In genomic region chr17:62793919-62794665, GRCh38 we compare ENCODE assay signal across 17 cellular contexts. TPM values are rescaled to one million over a fixed set of nuclear protein-coding genes. Genes with fewer than 3 reads are reported as not detected.
DNase-seq lines count a peak whose midpoint lies in the region; ATAC-seq, FAIRE-seq and TF ChIP-seq lines count a peak whose summit lies in the region.
"Had no signal": no experiment of that assay in that cellular context is flagged by ENCODE, and none has a peak within 500 bp of the region (broad histone marks: within the 10 kb centered on the region; RNA-seq: fewer than 3 reads in every experiment).

No MANE protein-coding gene starts in this region.

- H3K36me3 Mint-ChIP-seq in activated naive CD4-positive, alpha-beta T cell treated with anti-CD3 and anti-CD28 coated beads for 36 hours (ENCODE audit: low read depth) = no peaks in the 10 kb centered on the region
- no peaks in the 10 kb centered on the region for H3K36me3 Mint-ChIP-seq in activated naive CD4-positive, alpha-beta T cell treated with anti-CD3 and anti-CD28 coated beads, Interleukin-2, amount 10 ng/mL, durations not matched to agents 7 days and 5 days
- peaks cover 2% of the 10 kb centered on the region for H3K36me3 Mint-ChIP-seq in T-helper 1 cell treated with Interleukin-12 subunit alpha and Interleukin-12 subunit beta and Interleukin-4 antibody, amounts not matched to agents 30 μg/mL and 1 μg/mL, for 36 hours (ENCODE audit: low read depth)

- H3K4me3 ChIP-seq in endothelial cell of umbilical vein (replicated peaks in 1 of 3; ENCODE audit: insufficient read depth in 1 of 3, low read depth in 1 of 3, low read length in 3 of 3) = no peak overlapping the region
- no peak overlapping the region for H3K4me3 ChIP-seq in right lobe of liver
- H3K4me3 ChIP-seq: cardiac muscle cell, testis had no signal

- H3K4me2 ChIP-seq in endothelial cell of umbilical vein (ENCODE audit: insufficient read depth, low read length) = no peak overlapping the region

- no peaks in the 10 kb centered on the region for H3K27me3 ChIP-seq in endothelial cell of umbilical vein (ENCODE audit: control insufficient read depth in 2 of 2, insufficient read depth in 2 of 2, low read length in 2 of 2)
- H3K27me3 ChIP-seq in right lobe of liver = no peaks in the 10 kb centered on the region
- H3K27me3 ChIP-seq: cardiac muscle cell, testis had no signal

- H3K4me1 Mint-ChIP-seq in activated naive CD4-positive, alpha-beta T cell treated with anti-CD3 and anti-CD28 coated beads for 36 hours (ENCODE audit: low read depth) = peaks cover 9% of the 10 kb centered on the region
- H3K4me1 Mint-ChIP-seq in activated naive CD4-positive, alpha-beta T cell treated with anti-CD3 and anti-CD28 coated beads, Interleukin-2, amount 10 ng/mL, durations not matched to agents 7 days and 5 days = peaks cover 9% of the 10 kb centered on the region
- H3K4me1 Mint-ChIP-seq in T-helper 1 cell treated with Interleukin-12 subunit alpha and Interleukin-12 subunit beta and Interleukin-4 antibody, amounts not matched to agents 30 μg/mL and 1 μg/mL, for 36 hours (ENCODE audit: low read depth) = peaks cover 8% of the 10 kb centered on the region
- H3K4me1 Mint-ChIP-seq in stimulated activated naive CD8-positive, alpha-beta T cell treated with anti-CD3 and anti-CD28 coated beads, Interleukin-15, amount 100 ng/mL, for 72 hours = peaks cover 10% of the 10 kb centered on the region

- peak; percentile 18 for FAIRE-seq in endothelial cell of umbilical vein (lab: Jason Lieb, UNC)

- no peaks in the 10 kb centered on the region for H3K9me1 ChIP-seq in endothelial cell of umbilical vein (replicated peaks; ENCODE audit: control insufficient read depth, extremely low read depth, insufficient read depth, low read length)

- no TSS peak for BruUV-seq in endothelial cell of umbilical vein (replicated peaks; lab: Mats Ljungman, UMichigan)

- H3K9me3 ChIP-seq in endothelial cell of umbilical vein (replicated peaks; ENCODE audit: control insufficient read depth, insufficient read depth, low read length) = no peaks in the 10 kb centered on the region
- H3K9me3 ChIP-seq in right lobe of liver = no peaks in the 10 kb centered on the region
- H3K9me3 ChIP-seq: testis had no signal

- H4K20me1 ChIP-seq in endothelial cell of umbilical vein (replicated peaks; ENCODE audit: control insufficient read depth, extremely low read depth, insufficient read depth, low read length) = no peaks in the 10 kb centered on the region

- TF ChIP-seq POLR2A in endothelial cell of umbilical vein (IDR thresholded peaks at IDR 0.05; ENCODE audit: low read depth, low read length) = no peak
- no peak for TF ChIP-seq POLR2A in right lobe of liver (IDR thresholded peaks at IDR 0.05)

- H3K4me1 ChIP-seq in endothelial cell of umbilical vein (ENCODE audit: control insufficient read depth, extremely low read depth, insufficient read depth, low read length) (no peaks in the 10 kb centered on the region), right lobe of liver (no peaks in the 10 kb centered on the region)
- H3K4me1 ChIP-seq: testis had no signal

- H3K4me3 Mint-ChIP-seq in activated naive CD4-positive, alpha-beta T cell treated with anti-CD3 and anti-CD28 coated beads for 36 hours = peak overlapping the region; percentile 17
- H3K4me3 Mint-ChIP-seq in activated naive CD4-positive, alpha-beta T cell treated with anti-CD3 and anti-CD28 coated beads, Interleukin-2, amount 10 ng/mL, durations not matched to agents 7 days and 5 days = no peak overlapping the region
- H3K4me3 Mint-ChIP-seq in T-helper 1 cell treated with Interleukin-12 subunit alpha and Interleukin-12 subunit beta and Interleukin-4 antibody, amounts not matched to agents 30 μg/mL and 1 μg/mL, for 36 hours = peak overlapping the region; percentile 2
- H3K4me3 Mint-ChIP-seq in stimulated activated naive CD8-positive, alpha-beta T cell treated with anti-CD3 and anti-CD28 coated beads, Interleukin-15, amount 100 ng/mL, for 72 hours = peak overlapping the region; percentile 16 to 68
- H3K4me3 Mint-ChIP-seq: nephron had no signal

- no peak overlapping the region for H3K27ac Mint-ChIP-seq in activated naive CD4-positive, alpha-beta T cell treated with anti-CD3 and anti-CD28 coated beads for 36 hours
- no peak overlapping the region for H3K27ac Mint-ChIP-seq in activated naive CD4-positive, alpha-beta T cell treated with anti-CD3 and anti-CD28 coated beads, Interleukin-2, amount 10 ng/mL, durations not matched to agents 7 days and 5 days
- peak overlapping the region; percentile 37 for H3K27ac Mint-ChIP-seq in T-helper 1 cell treated with Interleukin-12 subunit alpha and Interleukin-12 subunit beta and Interleukin-4 antibody, amounts not matched to agents 30 μg/mL and 1 μg/mL, for 36 hours
- peak overlapping the region; percentile 40 to 96 for H3K27ac Mint-ChIP-seq in stimulated activated naive CD8-positive, alpha-beta T cell treated with anti-CD3 and anti-CD28 coated beads, Interleukin-15, amount 100 ng/mL, for 72 hours

- intact Hi-C loops in activated naive CD4-positive, alpha-beta T cell treated with anti-CD3 and anti-CD28 coated beads for 36 hours (cut with micrococcal nuclease) = loop anchor here (2.0 kb wide), 1 partner anchor 175 kb away; no protein-coding TSS in a partner anchor
- intact Hi-C loops in endothelial cell of umbilical vein (cut with micrococcal nuclease) = no loop called here
- intact Hi-C loops in right lobe of liver (cut with DNase I) = no loop called here

- no peak for DNase-seq in activated naive CD4-positive, alpha-beta T cell treated with anti-CD3 and anti-CD28 coated beads for 36 hours
- no peak for DNase-seq in activated naive CD4-positive, alpha-beta T cell treated with anti-CD3 and anti-CD28 coated beads, Interleukin-2, amount 10 ng/mL, durations not matched to agents 7 days and 5 days
- DNase-seq in endothelial cell of umbilical vein (ENCODE audit: low read depth, low spot score) = no peak
- DNase-seq in stimulated activated naive CD8-positive, alpha-beta T cell treated with anti-CD3 and anti-CD28 coated beads, Interleukin-15, amount 100 ng/mL, for 72 hours = no peak
- DNase-seq in NCI-H2081 treated with DMSO at 0.1 percent for 48 hours (lab: John Stamatoyannopoulos, UW) = no peak
- DNase-seq in NCI-H82 (lab: John Stamatoyannopoulos, UW) = no peak
- no peak for DNase-seq in right lobe of liver
- DNase-seq: activated naive CD4-positive, alpha-beta T cell treated with Interleukin-2 at 50 U/mL for 16 hours; effector memory CD4-positive, alpha-beta T cell; foreskin fibroblast; left ventricle myocardium superior; NCI-H2171; T1000; testis had no signal

- CTCF ChIA-PET in activated naive CD4-positive, alpha-beta T cell treated with anti-CD3 and anti-CD28 coated beads for 36 hours (lab: Charles Lee) = interaction anchor here (0.6 kb wide), 1 partner anchor 485 kb away, joined by 4 read pairs; no protein-coding TSS in a partner anchor
- CTCF ChIA-PET in activated naive CD4-positive, alpha-beta T cell treated with anti-CD3 and anti-CD28 coated beads, Interleukin-2, amount 10 ng/mL, durations not matched to agents 7 days and 5 days (lab: Charles Lee) = no interaction called here
- CTCF ChIA-PET in endothelial cell of umbilical vein (lab: Charles Lee) = interaction anchor here (1.4 kb wide), 1 partner anchor 11 kb away, joined by 4 read pairs; no protein-coding TSS in a partner anchor

- no peak for ATAC-seq in stimulated activated naive CD8-positive, alpha-beta T cell treated with anti-CD3 and anti-CD28 coated beads, Interleukin-15, amount 100 ng/mL, for 72 hours
- no peak for ATAC-seq in right lobe of liver
- ATAC-seq: left ventricle myocardium superior had no signal

- H3K36me3 ChIP-seq in endothelial cell of umbilical vein (ENCODE audit: control insufficient read depth in 2 of 2, extremely low read depth in 1 of 2, insufficient read depth in 2 of 2, low read length in 2 of 2) = no peaks in the 10 kb centered on the region
- no peaks in the 10 kb centered on the region for H3K36me3 ChIP-seq in right lobe of liver
- H3K36me3 ChIP-seq: cardiac muscle cell had no signal

- TF ChIP-seq CTCF in endothelial cell of umbilical vein (IDR thresholded peaks at IDR 0.05; ENCODE audit: extremely low read depth in 1 of 2, insufficient read depth in 1 of 2, low read depth in 1 of 2, low read length in 2 of 2) (no peak), right lobe of liver (IDR thresholded peaks at IDR 0.05) (no peak)

- H2AFZ ChIP-seq in endothelial cell of umbilical vein (ENCODE audit: low read depth, low read length) = peak overlapping the region; percentile 4

- POLR2A ChIA-PET in endothelial cell of umbilical vein (lab: Charles Lee) = no interaction called here

- dilution Hi-C loops in endothelial cell of umbilical vein (cut with MboI; ENCODE audit: extremely low pct_ligation_motif_present, low sequenced_read_pairs) = no loop called here

- WGBS in right lobe of liver (ENCODE audit: insufficient coverage, low coverage, low lambda C conversion rate, missing lambda C conversion rate) = 59% methylated on average over 3 of the region's 3 CpGs

- no peaks in the 10 kb centered on the region for H3K79me2 ChIP-seq in endothelial cell of umbilical vein (ENCODE audit: control insufficient read depth, insufficient read depth, low read length)

- H3K27me3 Mint-ChIP-seq in activated naive CD4-positive, alpha-beta T cell treated with anti-CD3 and anti-CD28 coated beads for 36 hours (ENCODE audit: low read depth) = peaks cover 17% of the 10 kb centered on the region
- peaks cover 13% of the 10 kb centered on the region for H3K27me3 Mint-ChIP-seq in activated naive CD4-positive, alpha-beta T cell treated with anti-CD3 and anti-CD28 coated beads, Interleukin-2, amount 10 ng/mL, durations not matched to agents 7 days and 5 days
- peaks cover 17% of the 10 kb centered on the region for H3K27me3 Mint-ChIP-seq in T-helper 1 cell treated with Interleukin-12 subunit alpha and Interleukin-12 subunit beta and Interleukin-4 antibody, amounts not matched to agents 30 μg/mL and 1 μg/mL, for 36 hours (ENCODE audit: low read depth)
- peaks cover 33% of the 10 kb centered on the region for H3K27me3 Mint-ChIP-seq in stimulated activated naive CD8-positive, alpha-beta T cell treated with anti-CD3 and anti-CD28 coated beads, Interleukin-15, amount 100 ng/mL, for 72 hours

- H3K27ac ChIP-seq in endothelial cell of umbilical vein (ENCODE audit: insufficient read depth, low read depth, low read length) = no peak overlapping the region
- no peak overlapping the region for H3K27ac ChIP-seq in right lobe of liver
- H3K27ac ChIP-seq: cardiac muscle cell, testis had no signal

- no peak overlapping the region for H3K9ac ChIP-seq in endothelial cell of umbilical vein (replicated peaks; ENCODE audit: extremely low read depth, insufficient read depth, low read length)

- no peaks in the 10 kb centered on the region for H3K9me3 Mint-ChIP-seq in activated naive CD4-positive, alpha-beta T cell treated with anti-CD3 and anti-CD28 coated beads for 36 hours
- peaks cover 3% of the 10 kb centered on the region for H3K9me3 Mint-ChIP-seq in activated naive CD4-positive, alpha-beta T cell treated with anti-CD3 and anti-CD28 coated beads, Interleukin-2, amount 10 ng/mL, durations not matched to agents 7 days and 5 days
- H3K9me3 Mint-ChIP-seq in T-helper 1 cell treated with Interleukin-12 subunit alpha and Interleukin-12 subunit beta and Interleukin-4 antibody, amounts not matched to agents 30 μg/mL and 1 μg/mL, for 36 hours = peaks cover 7% of the 10 kb centered on the region
- no peaks in the 10 kb centered on the region for H3K9me3 Mint-ChIP-seq in stimulated activated naive CD8-positive, alpha-beta T cell treated with anti-CD3 and anti-CD28 coated beads, Interleukin-15, amount 100 ng/mL, for 72 hours

RNA-seq across cellular contexts. Expression of gene MARCHF10, which starts 14.0 kb away (rescaled TPM):
- total RNA-seq in activated naive CD4-positive, alpha-beta T cell treated with anti-CD3 and anti-CD28 coated beads for 36 hours = not detected
- total RNA-seq in endothelial cell of umbilical vein (not detected in 2 replicates), right lobe of liver (not detected)
- polyA plus RNA-seq in endothelial cell of umbilical vein = 0.11 and 0.14 TPM in 2 replicates
- not detected in 2 replicates for polyA plus RNA-seq in endothelial cell of umbilical vein (2011; cell fraction: cytosol; rRNA removed)
- polyA plus RNA-seq in endothelial cell of umbilical vein (2011; cell fraction: nucleus; rRNA removed) = 0.29 TPM in 1 of 2 replicates, not detected in the other
- polyA plus RNA-seq in endothelial cell of umbilical vein (2012) = not detected in 2 replicates
- 0.62 TPM in 1 of 2 replicates, not detected in the other for polyA minus RNA-seq in endothelial cell of umbilical vein
- not detected for polyA minus RNA-seq in endothelial cell of umbilical vein (2011; cell fraction: cytosol; rRNA and poly(A)+ RNA removed)
- polyA minus RNA-seq in endothelial cell of umbilical vein (2011; cell fraction: nucleus; rRNA and poly(A)+ RNA removed) = not detected in 2 replicates
- total RNA-seq: left ventricle myocardium superior had no signal

Comparison
In these comparisons a context has a peak if more than half of its experiments do, and no peak if none do; other contexts are left out.
1. H3K27ac Mint-ChIP-seq: peak in T-helper 1 cell treated with Interleukin-12 subunit alpha and Interleukin-12 subunit beta and Interleukin-4 antibody, amounts not matched to agents 30 μg/mL and 1 μg/mL, for 36 hours (single experiment) and stimulated activated naive CD8-positive, alpha-beta T cell treated with anti-CD3 and anti-CD28 coated beads, Interleukin-15, amount 100 ng/mL, for 72 hours (2 of 2); none in activated naive CD4-positive, alpha-beta T cell treated with anti-CD3 and anti-CD28 coated beads for 36 hours (single experiment) and activated naive CD4-positive, alpha-beta T cell treated with anti-CD3 and anti-CD28 coated beads, Interleukin-2, amount 10 ng/mL, durations not matched to agents 7 days and 5 days (single experiment).